Comparison of ENCODE assay signal across 9 cellular contexts in genomic region chr4:182969651-182970279, GRCh38. TPM values are rescaled to one million over a fixed set of nuclear protein-coding genes. Genes with fewer than 3 reads are reported as not detected.
DNase-seq lines count a peak whose midpoint lies in the region; ATAC-seq, FAIRE-seq and TF ChIP-seq lines count a peak whose summit lies in the region.
"Had no signal": no experiment of that assay in that cellular context is flagged by ENCODE, and none has a peak within 500 bp of the region (broad histone marks: within the 10 kb centered on the region; RNA-seq: fewer than 3 reads in every experiment).

No MANE protein-coding gene starts in this region.

- H3K4me1 ChIP-seq in GM12878 (ENCODE audit: control insufficient read depth, insufficient read depth, low read length) (no peaks in the 10 kb centered on the region), foreskin keratinocyte (no peaks in the 10 kb centered on the region), ascending aorta (no peaks in the 10 kb centered on the region)

- no peak overlapping the region for H3K4me3 Mint-ChIP-seq in naive thymus-derived CD8-positive, alpha-beta T cell

- RAD21 ChIA-PET in GM12878 (lab: Charles Lee; ENCODE audit: unreplicated experiment): interaction anchor here (0.5 kb wide), 1 partner anchor 45 kb away, joined by 3 read pairs; no protein-coding TSS in a partner anchor

- FAIRE-seq in GM12878 (lab: Jason Lieb, UNC): no peak

- TF ChIP-seq CTCF in GM12878 (IDR thresholded peaks at IDR 0.05 in 2 of 3, conservative IDR thresholded peaks at IDR 0.05 in 1 of 3; ENCODE audit: control insufficient read depth in 2 of 3, extremely low read depth in 1 of 3, insufficient read depth in 1 of 3, low read depth in 3 of 3, low read length in 3 of 3) (no peak), foreskin keratinocyte (conservative IDR thresholded peaks at IDR 0.05) (no peak), ascending aorta (IDR thresholded peaks at IDR 0.05) (no peak)

- H3K27me3 Mint-ChIP-seq in naive thymus-derived CD8-positive, alpha-beta T cell: peaks cover 25 to 83% (median 39%) of the 10 kb centered on the region in 5 donors

- no peak overlapping the region for H3K4me3 ChIP-seq in GM12878
- no peak overlapping the region for H3K4me3 ChIP-seq in ascending aorta

- H3K27me3 ChIP-seq in GM12878 (replicated peaks in 1 of 2; ENCODE audit: control insufficient read depth in 2 of 2, insufficient read depth in 2 of 2, low read length in 1 of 2): no peaks in the 10 kb centered on the region
- no peaks in the 10 kb centered on the region for H3K27me3 ChIP-seq in foreskin keratinocyte
- H3K27me3 ChIP-seq in ascending aorta: no peaks in the 10 kb centered on the region

- H3K36me3 ChIP-seq in GM12878 (ENCODE audit: control insufficient read depth in 2 of 2, insufficient read depth in 2 of 2, low read length in 1 of 2): no peaks in the 10 kb centered on the region; a peak in 1 of 4 replicates
- no peaks in the 10 kb centered on the region for H3K36me3 ChIP-seq in ascending aorta

- WGBS in GM12878 (ENCODE audit: insufficient coverage, insufficient replicate concordance, low lambda C conversion rate, missing lambda C conversion rate): 23% methylated on average over 9 of the region's 9 CpGs

- H3K4me1 Mint-ChIP-seq in naive thymus-derived CD8-positive, alpha-beta T cell: no peaks in the 10 kb centered on the region

- POLR2A ChIA-PET in GM12878 (lab: Charles Lee): no interaction called here
- POLR2A ChIA-PET in naive thymus-derived CD8-positive, alpha-beta T cell (lab: Charles Lee): no interaction called here

- CTCF ChIA-PET in GM12878 (lab: Yijun Ruan, JAX): interaction anchor here (1.1 to 1.3 kb wide), 2 partner anchors 31 to 44 kb away, joined by 3 read pairs; no protein-coding TSS in a partner anchor

- H3K9me3 Mint-ChIP-seq in naive thymus-derived CD8-positive, alpha-beta T cell: peaks cover 0 to 16% (median 8%) of the 10 kb centered on the region in 9 donors

- no peaks in the 10 kb centered on the region for H4K20me1 ChIP-seq in GM12878 (ENCODE audit: control insufficient read depth, insufficient read depth)

- intact Hi-C loops in GM12878 (cut with micrococcal nuclease; ENCODE audit: unreplicated experiment) (no loop called here), ascending aorta (cut with DNase I) (no loop called here)

- in situ Hi-C loops in GM12878 (cut with MboI): no loop called here

- H3K9me3 ChIP-seq in GM12878 (replicated peaks; ENCODE audit: control insufficient read depth, insufficient read depth, low read length): no peaks in the 10 kb centered on the region; the same call in 2 of the 3 replicates
- H3K9me3 ChIP-seq in ascending aorta: no peaks in the 10 kb centered on the region

- DNase-seq in GM12878 (ENCODE audit: low read depth, low spot score) (no peak), iPS-NIHi7 (ENCODE audit: extremely low spot score) (no peak), foreskin keratinocyte (no peak), ascending aorta (ENCODE audit: low spot score in 2 of 2) (no peak)
- no peak for DNase-seq in naive thymus-derived CD8-positive, alpha-beta T cell

- TF ChIP-seq EP300 in GM12878 (IDR thresholded peaks at IDR 0.05; ENCODE audit: borderline replicate concordance in 1 of 2, control insufficient read depth in 1 of 2, low read depth in 2 of 2, low read length in 2 of 2): no peak

- TF ChIP-seq POLR2A in GM12878 (IDR thresholded peaks at IDR 0.05; ENCODE audit: low read depth, low read length): no peak

- H3K4me2 ChIP-seq in GM12878 (ENCODE audit: control insufficient read depth, insufficient read depth): no peak overlapping the region; the same call in 1 of the 2 replicates

- SMC1A ChIA-PET in GM12878 (lab: Charles Lee; ENCODE audit: uncharacterized antibody, unreplicated experiment): interaction anchor here (3.0 kb wide), 1 partner anchor 9 kb away, joined by 9 read pairs; no protein-coding TSS in a partner anchor

- no peak overlapping the region for H3K27ac Mint-ChIP-seq in naive thymus-derived CD8-positive, alpha-beta T cell

- peak; percentile 61 for ATAC-seq in GM18861 (IDR thresholded peaks at IDR 0.05; ENCODE audit: unreplicated experiment)
- peak; percentile 79 for ATAC-seq in GM21786 (IDR thresholded peaks at IDR 0.05; ENCODE audit: unreplicated experiment)
- peak; percentile 64 for ATAC-seq in HG03469 (IDR thresholded peaks at IDR 0.05; ENCODE audit: unreplicated experiment)
- ATAC-seq in GM12878: peak; percentile 73
- no peak for ATAC-seq in foreskin keratinocyte
- ATAC-seq in naive thymus-derived CD8-positive, alpha-beta T cell: no peak
- ATAC-seq: Right ventricle myocardium inferior had no signal

- peaks cover 0 to 12% (median 0%) of the 10 kb centered on the region in 3 donors for H3K36me3 Mint-ChIP-seq in naive thymus-derived CD8-positive, alpha-beta T cell

- H3K9ac ChIP-seq in GM12878 (ENCODE audit: control insufficient read depth, insufficient read depth, low read length): no peak overlapping the region

- H3K79me2 ChIP-seq in GM12878 (ENCODE audit: control insufficient read depth, insufficient read depth, low read length): no peaks in the 10 kb centered on the region

- H3K27ac ChIP-seq in GM12878 (ENCODE audit: control insufficient read depth, insufficient read depth): no peak overlapping the region
- H3K27ac ChIP-seq in foreskin keratinocyte: no peak overlapping the region
- H3K27ac ChIP-seq in ascending aorta: no peak overlapping the region

- BruUV-seq in GM12878 (replicated peaks; lab: Mats Ljungman, UMichigan): no TSS peak

- H2AFZ ChIP-seq in GM12878 (ENCODE audit: control insufficient read depth, low read depth, low read length): peak overlapping the region; percentile 33

- no peak for TF ChIP-seq RAD21 in GM12878 (IDR thresholded peaks at IDR 0.05; ENCODE audit: insufficient read depth, low read depth, low read length)

TF ChIP-seq in GM12878, 131 proteins besides CTCF, POLR2A, EP300 and RAD21:
- peak; percentile 95 for TF ChIP-seq SPI1 (IDR thresholded peaks at IDR 0.05; ENCODE audit: borderline replicate concordance, insufficient read depth, low read depth, low read length)
- no peak for TF ChIP-seq PML (IDR thresholded peaks at IDR 0.05; ENCODE audit: low read length)
- TF ChIP-seq NR2C1 (IDR thresholded peaks at IDR 0.05): no peak
- no peak for TF ChIP-seq IKZF2 (IDR thresholded peaks at IDR 0.05)
- TF ChIP-seq RUNX3 (IDR thresholded peaks at IDR 0.05; ENCODE audit: low read length): peak; percentile 33
- TF ChIP-seq NBN (IDR thresholded peaks at IDR 0.05): no peak
- TF ChIP-seq, protein P1, sequence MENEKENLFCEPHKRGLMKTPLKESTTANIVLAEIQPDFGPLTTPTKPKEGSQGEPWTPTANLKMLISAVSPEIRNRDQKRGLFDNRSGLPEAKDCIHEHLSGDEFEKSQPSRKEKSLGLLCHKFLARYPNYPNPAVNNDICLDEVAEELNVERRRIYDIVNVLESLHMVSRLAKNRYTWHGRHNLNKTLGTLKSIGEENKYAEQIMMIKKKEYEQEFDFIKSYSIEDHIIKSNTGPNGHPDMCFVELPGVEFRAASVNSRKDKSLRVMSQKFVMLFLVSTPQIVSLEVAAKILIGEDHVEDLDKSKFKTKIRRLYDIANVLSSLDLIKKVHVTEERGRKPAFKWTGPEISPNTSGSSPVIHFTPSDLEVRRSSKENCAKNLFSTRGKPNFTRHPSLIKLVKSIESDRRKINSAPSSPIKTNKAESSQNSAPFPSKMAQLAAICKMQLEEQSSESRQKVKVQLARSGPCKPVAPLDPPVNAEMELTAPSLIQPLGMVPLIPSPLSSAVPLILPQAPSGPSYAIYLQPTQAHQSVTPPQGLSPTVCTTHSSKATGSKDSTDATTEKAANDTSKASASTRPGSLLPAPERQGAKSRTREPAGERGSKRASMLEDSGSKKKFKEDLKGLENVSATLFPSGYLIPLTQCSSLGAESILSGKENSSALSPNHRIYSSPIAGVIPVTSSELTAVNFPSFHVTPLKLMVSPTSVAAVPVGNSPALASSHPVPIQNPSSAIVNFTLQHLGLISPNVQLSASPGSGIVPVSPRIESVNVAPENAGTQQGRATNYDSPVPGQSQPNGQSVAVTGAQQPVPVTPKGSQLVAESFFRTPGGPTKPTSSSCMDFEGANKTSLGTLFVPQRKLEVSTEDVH (IDR thresholded peaks at IDR 0.05; ENCODE audit: low read depth, partially characterized antibody): no peak
- no peak for TF ChIP-seq MEF2A (IDR thresholded peaks at IDR 0.05; ENCODE audit: insufficient read depth, low read depth, low read length)

RNA-seq across cellular contexts. Expression of gene DCTD, which starts 52.6 kb away (rescaled TPM):
- total RNA-seq in GM12878 (2013; cell fraction: nucleolus; rRNA removed): 82.1 and 82.8 TPM in 2 replicates
- total RNA-seq in GM12878 (2014; rRNA removed) (73.5 and 74.6 TPM in 2 replicates), GM12878 (2014; rRNA removed; fragmentation: Illumina TruSeq; extraction: Trizol) (83.1 and 84.6 TPM in 2 replicates), GM12878 (2021) (112 and 116 TPM in 2 replicates), foreskin keratinocyte (78.4 and 79.8 TPM in 2 replicates), ascending aorta (17.2 TPM)
- polyA plus RNA-seq in GM12878 (2011; ENCODE audit: low read depth): 68.3 TPM
- polyA plus RNA-seq in GM12878 (2011; rRNA removed) (137 and 143 TPM in 2 replicates), GM12878 (2014; fragmentation: Illumina TruSeq; extraction: Trizol) (118 and 128 TPM in 2 replicates), GM12878 (2014; fragmentation: Nextera tagmentation; extraction: Ambion mirVana) (10 to 100 TPM; 37.8 to 58.4 TPM), GM12878 (2014; rRNA removed) (96.4 and 104 TPM in 2 replicates), GM12878 (2016; fragmentation: Nextera tagmentation; extraction: Ambion mirVana) (10 to 100 TPM; 79.9 to 99.6 TPM), foreskin keratinocyte (71.7 and 77.7 TPM in 2 replicates)
- polyA plus RNA-seq in GM12878 (2011; cell fraction: cytosol; rRNA removed): 121 and 127 TPM in 2 replicates
- 157 and 179 TPM in 2 replicates for polyA plus RNA-seq in GM12878 (2011; cell fraction: nucleus; rRNA removed)
- 78.2 and 83.3 TPM in 2 replicates for polyA plus RNA-seq in GM12878 (2012)
- 111 and 176 TPM in 2 replicates for polyA minus RNA-seq in GM12878 (2011; rRNA and poly(A)+ RNA removed)
- polyA minus RNA-seq in GM12878 (2011; cell fraction: cytosol; rRNA and poly(A)+ RNA removed): 37.4 and 40.8 TPM in 2 replicates
- polyA minus RNA-seq in GM12878 (2011; cell fraction: nucleus; rRNA and poly(A)+ RNA removed): 65.0 and 110 TPM in 2 replicates
- 10 to 100 TPM; 78.8 to 80.1 TPM for total RNA-seq in naive thymus-derived CD8-positive, alpha-beta T cell
- polyA plus RNA-seq in naive thymus-derived CD8-positive, alpha-beta T cell: 10 to 100 TPM; 87.3 to 95.9 (median 93.4) TPM

Comparison
In these comparisons a context has a peak if more than half of its experiments do, and no peak if none do; other contexts are left out.
1. ATAC-seq: peak in GM18861 (single experiment), GM21786 (single experiment), HG03469 (single experiment) and GM12878 (single experiment); none in foreskin keratinocyte (single experiment) and naive thymus-derived CD8-positive, alpha-beta T cell (0 of 2).